ENCODE assay signal across 25 cellular contexts in the genomic region with DNA sequence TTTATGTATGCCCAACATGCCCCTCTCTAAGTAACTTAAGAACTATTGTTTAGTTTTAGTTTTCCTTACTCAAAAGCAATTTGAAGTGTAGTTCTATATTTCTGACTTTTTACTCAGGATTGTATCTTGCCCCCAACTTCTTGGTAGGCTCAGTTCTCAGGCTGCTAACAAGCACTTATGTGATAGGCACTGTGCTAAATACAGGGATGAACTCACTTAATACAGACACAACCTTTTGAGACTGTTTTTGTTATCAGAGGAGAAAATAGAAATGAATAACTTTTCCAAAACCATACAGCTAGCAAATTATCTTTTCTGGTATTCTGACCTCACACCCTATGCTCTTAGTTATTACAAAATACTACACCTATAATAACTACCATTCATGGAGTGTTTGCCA.
"Had no signal": no experiment of that assay in that cellular context is flagged by ENCODE, and none has a peak within 500 bp of the region (broad histone marks: within the 10 kb centered on the region; RNA-seq: fewer than 3 reads in every experiment).

No MANE protein-coding gene starts in this region.

- H3K4me3 ChIP-seq: pancreas, prostate gland, right atrium auricular region, right lobe of liver, sigmoid colon, suprapubic skin, testis, tibial artery, transverse colon, upper lobe of right lung, uterus had no signal

- H3K36me3 ChIP-seq: prostate gland, uterus had no signal

- H3K27me3 ChIP-seq: neutrophil, pancreas, right atrium auricular region, right lobe of liver, sigmoid colon, suprapubic skin, testis, tibial artery, transverse colon, upper lobe of right lung, uterus had no signal

- H3K9me3 ChIP-seq: neutrophil, pancreas, prostate gland, right atrium auricular region, right lobe of liver, sigmoid colon, suprapubic skin, testis, tibial artery, transverse colon, upper lobe of right lung, uterus had no signal

- DNase-seq: naive thymus-derived CD8-positive, alpha-beta T cell; nephron progenitor cell; nucleus accumbens; pancreas; retina; right lobe of liver; sigmoid colon; stimulated activated CD4-positive, alpha-beta T cell treated with anti-CD3 and anti-CD28 coated beads, Interleukin-15, amount 100 ng/mL, for 24 hours; stimulated activated CD4-positive, alpha-beta T cell treated with anti-CD3 and anti-CD28 coated beads, Interleukin-2, amount 100 ng/mL, for 24 hours; stimulated activated CD4-positive, alpha-beta T cell treated with anti-CD3 and anti-CD28 coated beads, Interleukin-2, amount 100 ng/mL, for 48 hours; stimulated activated CD4-positive, alpha-beta T cell treated with anti-CD3 and anti-CD28 coated beads, Interleukin-4, amount 100 ng/mL, for 24 hours; stimulated activated naive B cell treated with anti-CD40 and anti-IgM and Interleukin-4, amounts not matched to agents 10 μg/mL and 1 μg/mL and 100 μg/mL, for 72 hours; stimulated activated naive CD4-positive, alpha-beta T cell treated with Interleukin-2 at 50 U/mL for 16 hours; substantia nigra; testis; tibial artery; transverse colon; upper lobe of right lung; uterus had no signal

- H3K27ac ChIP-seq: neutrophil, pancreas, prostate gland, right atrium auricular region, right lobe of liver, sigmoid colon, suprapubic skin, tibial artery, transverse colon, upper lobe of right lung, uterus had no signal

- ATAC-seq: naive thymus-derived CD8-positive, alpha-beta T cell; natural killer cell treated with Interleukin-12 subunit alpha and Interleukin-12 subunit beta and Interleukin-15 and Interleukin-18, amount 100 ng/mL, for 72 hours; pancreas; right lobe of liver; stimulated activated effector memory CD8-positive, alpha-beta T cell treated with anti-CD3 and anti-CD28 coated beads, Interleukin-12 subunit alpha, Interleukin-12 subunit beta, amount 100 ng/mL, for 72 hours; stimulated activated naive B cell treated with anti-CD40 and anti-IgM and Interleukin-4, amounts not matched to agents 10 μg/mL and 1 μg/mL and 100 μg/mL, for 72 hours; upper lobe of right lung had no signal

- H3K4me1 ChIP-seq: prostate gland, right atrium auricular region, right lobe of liver, sigmoid colon, suprapubic skin, tibial artery, upper lobe of right lung, uterus had no signal
